Comparison of ENCODE assay signal across 8 cellular contexts in genomic region chr2:70104231-70105111, GRCh38. TPM values are rescaled to one million over a fixed set of nuclear protein-coding genes. Genes with fewer than 3 reads are reported as not detected.
DNase-seq lines count a peak whose midpoint lies in the region; TF ChIP-seq lines count a peak whose summit lies in the region.

No MANE protein-coding gene starts in this region.

- no peak for TF ChIP-seq POLR2A in esophagus squamous epithelium (IDR thresholded peaks at IDR 0.05)

- H3K4me2 ChIP-seq in neural cell (ENCODE audit: low read length): no peak overlapping the region

- no peaks in the 10 kb centered on the region for H4K20me1 ChIP-seq in neural cell (ENCODE audit: insufficient read depth)

- H3K27ac ChIP-seq in colonic mucosa (peak overlapping the region; percentile 4), neural cell (ENCODE audit: low read length) (peak overlapping the region; percentile 15), esophagus squamous epithelium (peak overlapping the region in 2 of 4 donors; percentile 33 to 53)

- H3K9ac ChIP-seq in colonic mucosa (ENCODE audit: low read depth in 2 of 2, low read length in 2 of 2) (no peak overlapping the region), neural cell (ENCODE audit: low read length) (no peak overlapping the region)

- WGBS in esophagus squamous epithelium, 2 donors: 50 to 54% methylated on average over 11 of the region's 11 CpGs

- TF ChIP-seq CTCF in colonic mucosa (IDR thresholded peaks at IDR 0.05) (no peak), neural cell (IDR thresholded peaks at IDR 0.05; ENCODE audit: poor library complexity, severe bottlenecking) (no peak), esophagus squamous epithelium (IDR thresholded peaks at IDR 0.05) (no peak)

- H3K9me2 ChIP-seq in neural cell (ENCODE audit: insufficient read depth, low read length): no peaks in the 10 kb centered on the region

- H3K79me2 ChIP-seq in neural cell (replicated peaks; ENCODE audit: insufficient read depth, low read length): no peaks in the 10 kb centered on the region

- H3F3A ChIP-seq in neural cell (ENCODE audit: insufficient read depth, low read length, poor library complexity, severe bottlenecking): no peaks in the 10 kb centered on the region

- H3K4me3 ChIP-seq in colonic mucosa: no peak overlapping the region
- H3K4me3 ChIP-seq in neural cell (ENCODE audit: low read length): peak overlapping the region; percentile 19
- no peak overlapping the region for H3K4me3 ChIP-seq in esophagus squamous epithelium

- H3K36me3 ChIP-seq in colonic mucosa: no peaks in the 10 kb centered on the region
- H3K36me3 ChIP-seq in neural cell (ENCODE audit: insufficient read depth, low read length): no peaks in the 10 kb centered on the region
- no peaks in the 10 kb centered on the region for H3K36me3 ChIP-seq in esophagus squamous epithelium

- H2AFZ ChIP-seq in neural cell (ENCODE audit: low read depth, low read length): no peak overlapping the region

- H3K9me3 ChIP-seq in colonic mucosa: no peaks in the 10 kb centered on the region
- H3K9me3 ChIP-seq in neural cell (ENCODE audit: low read length): no peaks in the 10 kb centered on the region
- no peaks in the 10 kb centered on the region for H3K9me3 ChIP-seq in esophagus squamous epithelium

- TF ChIP-seq RAD21 in neural cell (conservative IDR thresholded peaks at IDR 0.05): no peak

- peak; percentile 71 for DNase-seq in activated CD4-positive, alpha-beta T cell treated with anti-CD3 and anti-CD28 coated beads for 48 hours
- DNase-seq in activated CD4-positive, alpha-beta T cell treated with anti-CD3 and anti-CD28 coated beads for 1 hour: no peak
- peak; percentile 35 for DNase-seq in SHP77 treated with DMSO at 0.1 percent for 48 hours (lab: John Stamatoyannopoulos, UW)
- DNase-seq in colonic mucosa: no peak
- DNase-seq in esophagus squamous epithelium (lab: John Stamatoyannopoulos, UW): no peak
- DNase-seq in T-helper 9 cell: no peak
- no peak for DNase-seq in NCI-H69 (lab: John Stamatoyannopoulos, UW)

- peak; percentile 98 for TF ChIP-seq EP300 in neural cell (conservative IDR thresholded peaks at IDR 0.05; ENCODE audit: poor library complexity, severe bottlenecking)

- intact Hi-C loops in colonic mucosa (cut with DNase I): no loop called here
- intact Hi-C loops in esophagus squamous epithelium (cut with DNase I): no loop called here

- H3K4me1 ChIP-seq in colonic mucosa (no peaks in the 10 kb centered on the region), esophagus squamous epithelium (peaks cover 5 to 22% (median 15%) of the 10 kb centered on the region in 3 donors)

- H3K27me3 ChIP-seq in colonic mucosa (no peaks in the 10 kb centered on the region), neural cell (ENCODE audit: insufficient read depth, low read depth, low read length) (no peaks in the 10 kb centered on the region), esophagus squamous epithelium (no peaks in the 10 kb centered on the region)

TF ChIP-seq in neural cell, 6 proteins besides CTCF, POLR2A, EP300 and RAD21:
- TF ChIP-seq POLR2AphosphoS5 (IDR thresholded peaks at IDR 0.05) (peak; percentile 64), MXI1 (conservative IDR thresholded peaks at IDR 0.05; ENCODE audit: poor library complexity, severe bottlenecking) (no peak)

RNA-seq across cellular contexts. Expression of gene PCBP1, which starts 17.2 kb away (rescaled TPM):
- total RNA-seq in colonic mucosa (100 to 1,000 TPM; 348 to 401 TPM), esophagus squamous epithelium (100 to 1,000 TPM in 3 of 4 donors, 10 to 100 TPM in 1; 96.8 to 205 (median 177) TPM)
- polyA plus RNA-seq in neural cell: 33.3 and 42.5 TPM in 2 replicates
- polyA minus RNA-seq in neural cell: 30.7 and 39.9 TPM in 2 replicates

Comparison
In these comparisons a context has a peak if more than half of its experiments do, and no peak if none do; other contexts are left out.
1. DNase-seq: peak in activated CD4-positive, alpha-beta T cell treated with anti-CD3 and anti-CD28 coated beads for 48 hours (single experiment) and SHP77 treated with DMSO at 0.1 percent for 48 hours (single experiment); none in activated CD4-positive, alpha-beta T cell treated with anti-CD3 and anti-CD28 coated beads for 1 hour (single experiment), colonic mucosa (single experiment), esophagus squamous epithelium (single experiment), T-helper 9 cell (single experiment) and NCI-H69 (single experiment).